ENCODE assay signal across 9 cellular contexts in the genomic region with DNA sequence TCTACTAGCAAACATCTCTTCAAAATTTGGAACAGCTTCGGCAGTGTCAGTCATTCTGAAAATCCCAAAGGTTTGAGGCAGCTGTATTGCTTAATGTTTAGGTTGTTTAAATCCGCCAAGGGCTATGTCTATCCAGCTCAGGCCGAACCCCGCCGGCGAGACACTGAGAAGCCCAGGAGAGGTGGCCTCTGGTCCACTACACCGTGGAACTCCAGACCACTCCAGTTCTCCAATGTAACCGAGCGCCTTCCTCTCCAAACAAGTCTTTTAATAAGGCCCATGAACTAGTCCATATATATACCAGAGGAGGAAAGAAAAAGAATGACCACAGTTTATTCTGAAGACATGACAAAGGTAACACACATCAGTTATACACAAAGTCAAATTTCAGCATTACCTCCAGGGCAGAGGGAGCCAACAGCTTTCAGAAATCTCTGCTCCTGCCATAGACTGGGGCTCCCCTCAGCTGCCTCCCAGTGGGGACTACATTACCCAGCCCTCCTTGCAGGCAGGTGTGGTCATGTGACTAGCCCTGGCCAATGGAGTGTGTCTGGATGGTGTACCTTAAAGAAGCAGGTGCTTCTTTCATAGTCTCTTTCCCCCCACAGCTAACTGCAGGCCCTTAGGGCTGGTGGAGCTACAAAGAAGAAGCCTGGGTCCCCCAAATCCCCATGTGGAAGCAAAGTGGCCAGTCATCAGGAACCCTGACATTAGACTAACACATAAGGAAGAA. TPM values are rescaled to one million over a fixed set of nuclear protein-coding genes. Genes with fewer than 3 reads are reported as not detected.
DNase-seq lines count a peak whose midpoint lies in the region; ATAC-seq and TF ChIP-seq lines count a peak whose summit lies in the region.
"Had no signal": no experiment of that assay in that cellular context is flagged by ENCODE, and none has a peak within 500 bp of the region (broad histone marks: within the 10 kb centered on the region; RNA-seq: fewer than 3 reads in every experiment).

A gene (minus strand): TSS at position 255 of the 733 bp plus-strand sequence. CDS start 201 bp downstream, at position 54.

- WGBS in IMR-90 (ENCODE audit: extremely low coverage in 2 of 2, insufficient read length in 1 of 2), 2 experiments, result no CpG with 5 or more reads among the region's 9 CpGs
- WGBS in mesenchymal stem cell, result 97% methylated on average over 7 of the region's 9 CpGs
- WGBS in ovary, 3 donors, result 97 to 99% (median 97%) methylated on average over 9 of the region's 9 CpGs

- H2BK20ac ChIP-seq in IMR-90 (ENCODE audit: low read depth, low read length), result no peak within 1 kb of the TSS

- ATAC-seq in GM21723 (IDR thresholded peaks at IDR 0.05; ENCODE audit: unreplicated experiment), result peak; percentile 71
- ATAC-seq in IMR-90 (ENCODE audit: low read depth), result no peak

- peaks cover 14% of the 10 kb centered on the region; the same call in 1 of the 2 replicates for H3K9me1 ChIP-seq in IMR-90 (ENCODE audit: insufficient read depth, low read length)

- no peak within 1 kb of the TSS for H4K91ac ChIP-seq in IMR-90 (ENCODE audit: insufficient read depth, low read depth, low read length)
- no peak within 1 kb of the TSS for H4K91ac ChIP-seq in mesenchymal stem cell (ENCODE audit: low read length)

- no peak within 1 kb of the TSS for H3K27ac ChIP-seq in IMR-90 (ENCODE audit: insufficient read depth, low read length)
- H3K27ac ChIP-seq in mesenchymal stem cell (ENCODE audit: low read length, poor library complexity, severe bottlenecking), result no peak within 1 kb of the TSS
- no peak within 1 kb of the TSS for H3K27ac ChIP-seq in ovary
- H3K27ac ChIP-seq: thoracic aorta had no signal

- H3K79me1 ChIP-seq in IMR-90 (ENCODE audit: low read depth in 1 of 2, low read length in 2 of 2) (peaks cover 46 to 63% of the 10 kb centered on the region in 2 experiments), mesenchymal stem cell (replicated peaks; ENCODE audit: low read length, poor library complexity, severe bottlenecking) (peaks cover 4% of the 10 kb centered on the region)

- TF ChIP-seq CTCF in IMR-90 (conservative IDR thresholded peaks at IDR 0.05; ENCODE audit: low read depth, low read length), result no peak
- no peak for TF ChIP-seq CTCF in ovary (IDR thresholded peaks at IDR 0.05)

- no TSS peak for BruUV-seq in IMR-90 (replicated peaks; lab: Mats Ljungman, UMichigan)

- no peak within 1 kb of the TSS for H3K14ac ChIP-seq in IMR-90 (replicated peaks; ENCODE audit: low read depth, low read length)
- H3K14ac ChIP-seq in mesenchymal stem cell (ENCODE audit: low read length in 2 of 2), result no peak within 1 kb of the TSS

- H2BK12ac ChIP-seq in mesenchymal stem cell (ENCODE audit: low read length in 2 of 2), result peak within 1 kb of the TSS; percentile 26 to 34

- peaks cover 29% of the 10 kb centered on the region; the same call in 1 of the 2 replicates for H4K20me1 ChIP-seq in IMR-90 (ENCODE audit: insufficient read depth, low read length)

- H3K23ac ChIP-seq in IMR-90 (ENCODE audit: low read depth, low read length), result no peak within 1 kb of the TSS
- H3K23ac ChIP-seq in mesenchymal stem cell (ENCODE audit: low read length in 2 of 2), result no peak within 1 kb of the TSS

- intact Hi-C loops in IMR-90 (cut with micrococcal nuclease) (no loop called here), ovary (cut with DNase I) (no loop called here)

- H2BK15ac ChIP-seq in IMR-90 (ENCODE audit: low read depth, low read length), result no peak within 1 kb of the TSS
- no peak within 1 kb of the TSS for H2BK15ac ChIP-seq in mesenchymal stem cell (ENCODE audit: low read depth, poor library complexity, severe bottlenecking)

- H2AFZ ChIP-seq in IMR-90 (replicated peaks; ENCODE audit: low read length, poor library complexity) (no peak within 1 kb of the TSS), mesenchymal stem cell (ENCODE audit: low read depth, low read length) (no peak within 1 kb of the TSS)

- H3K4me2 ChIP-seq in IMR-90 (ENCODE audit: low read depth, low read length), result no peak within 1 kb of the TSS
- no peak within 1 kb of the TSS for H3K4me2 ChIP-seq in mesenchymal stem cell (ENCODE audit: low read length, poor library complexity, severe bottlenecking)

- H3K36me3 ChIP-seq in IMR-90 (ENCODE audit: control insufficient read depth, insufficient read depth, low read length), result peaks cover 12% of the 10 kb centered on the region; the same call in 1 of the 2 replicates
- H3K36me3 ChIP-seq in mesenchymal stem cell (ENCODE audit: control insufficient read depth in 1 of 2, insufficient read depth in 2 of 2, low read depth in 1 of 2, low read length in 2 of 2), result no peaks in the 10 kb centered on the region
- H3K36me3 ChIP-seq in ovary, result no peaks in the 10 kb centered on the region
- H3K36me3 ChIP-seq: thoracic aorta had no signal

- H4K8ac ChIP-seq in IMR-90 (ENCODE audit: low read depth in 2 of 2, low read length in 2 of 2), result no peak within 1 kb of the TSS
- H4K8ac ChIP-seq in mesenchymal stem cell (ENCODE audit: low read length), result no peak within 1 kb of the TSS

- no peaks in the 10 kb centered on the region for H3K27me3 ChIP-seq in IMR-90 (ENCODE audit: control insufficient read depth, insufficient read depth, low read length)
- no peaks in the 10 kb centered on the region for H3K27me3 ChIP-seq in mesenchymal stem cell (ENCODE audit: control insufficient read depth in 1 of 2, insufficient read depth in 1 of 2, low read length in 2 of 2)
- no peaks in the 10 kb centered on the region for H3K27me3 ChIP-seq in ovary

- H3K9me3 ChIP-seq in IMR-90 (ENCODE audit: control insufficient read depth, insufficient read depth, low read length) (no peaks in the 10 kb centered on the region), mesenchymal stem cell (ENCODE audit: control insufficient read depth, low read length) (no peaks in the 10 kb centered on the region), ovary (no peaks in the 10 kb centered on the region)
- H3K9me3 ChIP-seq: thoracic aorta had no signal

- H3K56ac ChIP-seq in IMR-90 (ENCODE audit: extremely low read depth, insufficient read depth, low read length), result no peak within 1 kb of the TSS

- H3K18ac ChIP-seq in IMR-90 (ENCODE audit: low read depth, low read length), result no peak within 1 kb of the TSS
- no peak within 1 kb of the TSS for H3K18ac ChIP-seq in mesenchymal stem cell (ENCODE audit: low read depth in 1 of 2, low read length in 2 of 2)

- H2BK120ac ChIP-seq in IMR-90 (ENCODE audit: low read depth, low read length), result no peak within 1 kb of the TSS
- no peak within 1 kb of the TSS for H2BK120ac ChIP-seq in mesenchymal stem cell (ENCODE audit: low read depth, low read length)

- H3K9ac ChIP-seq in IMR-90 (ENCODE audit: low read depth, low read length), result no peak within 1 kb of the TSS
- no peak within 1 kb of the TSS for H3K9ac ChIP-seq in mesenchymal stem cell (ENCODE audit: low read length)

- no peak within 1 kb of the TSS for H2AK9ac ChIP-seq in IMR-90 (replicated peaks; ENCODE audit: low read depth, low read length, poor library complexity)

- in situ Hi-C loops in IMR-90 (cut with MboI; ENCODE audit: low sequenced_read_pairs), result no loop called here

- no peak within 1 kb of the TSS for H3K4me3 ChIP-seq in IMR-90 (ENCODE audit: insufficient read depth, low read depth, low read length)
- no peak within 1 kb of the TSS for H3K4me3 ChIP-seq in mesenchymal stem cell (ENCODE audit: insufficient read depth in 1 of 2, low read depth in 1 of 2, low read length in 2 of 2)
- no peak within 1 kb of the TSS for H3K4me3 ChIP-seq in ovary
- H3K4me3 ChIP-seq: thoracic aorta had no signal

- TF ChIP-seq POLR2A in IMR-90 (IDR thresholded peaks at IDR 0.05; ENCODE audit: low read depth, low read length), result no peak
- no peak for TF ChIP-seq POLR2A in ovary (IDR thresholded peaks at IDR 0.05)

- no peak for TF ChIP-seq EP300 in ovary (IDR thresholded peaks at IDR 0.05)

- no peak within 1 kb of the TSS for H4K5ac ChIP-seq in IMR-90 (ENCODE audit: low read depth, low read length)

- H2AK5ac ChIP-seq in IMR-90 (ENCODE audit: low read depth, low read length), result peak within 1 kb of the TSS; percentile 4; the same call in 1 of the 2 replicates
- peak within 1 kb of the TSS; percentile 3 for H2AK5ac ChIP-seq in mesenchymal stem cell (ENCODE audit: low read length, severe bottlenecking)

- H2BK5ac ChIP-seq in IMR-90 (ENCODE audit: low read depth, low read length, poor library complexity, severe bottlenecking), result no peak within 1 kb of the TSS
- no peak within 1 kb of the TSS for H2BK5ac ChIP-seq in mesenchymal stem cell (ENCODE audit: low read depth, low read length, poor library complexity, severe bottlenecking)

- no peak within 1 kb of the TSS for H3K4ac ChIP-seq in IMR-90 (ENCODE audit: low read depth, low read length)
- no peak within 1 kb of the TSS for H3K4ac ChIP-seq in mesenchymal stem cell (ENCODE audit: low read depth in 1 of 2, low read length in 2 of 2)

- dilution Hi-C loops in IMR-90 (cut with HindIII; ENCODE audit: low sequenced_read_pairs, unreplicated experiment), result no loop called here

- TF ChIP-seq RAD21 in IMR-90 (IDR thresholded peaks at IDR 0.05; ENCODE audit: low read length), result no peak

- DNase-seq in NCI-H1105 treated with DMSO at 0.1 percent for 48 hours (lab: John Stamatoyannopoulos, UW) (peak; percentile 31), NCI-H1105 (lab: John Stamatoyannopoulos, UW) (no peak), IMR-90 (no peak), mesenchymal stem cell (no peak), ovary (no peak), retina (no peak)
- DNase-seq in activated CD8-positive, alpha-beta memory T cell treated with anti-CD3 and anti-CD28 coated beads, Interleukin-2, amount 50 U/mL, for 48 hours, result peak; percentile 62

- H3K4me1 ChIP-seq in IMR-90 (ENCODE audit: control insufficient read depth, insufficient read depth, low read length) (peaks cover 22% of the 10 kb centered on the region), mesenchymal stem cell (ENCODE audit: control insufficient read depth, insufficient read depth, low read depth, low read length) (peaks cover 18% of the 10 kb centered on the region), ovary (ENCODE audit: insufficient read depth) (peaks cover 1% of the 10 kb centered on the region)

- POLR2A ChIA-PET in IMR-90 (lab: Charles Lee; ENCODE audit: unreplicated experiment), result no interaction called here

- CTCF ChIA-PET in IMR-90 (lab: Yijun Ruan, JAX), result interaction anchor here (1.0 kb wide), 1 partner anchor 15 kb away, joined by 4 read pairs; no protein-coding TSS in a partner anchor

RNA-seq across cellular contexts. Expression of the gene that starts here (rescaled TPM):
- total RNA-seq in IMR-90 (2012; rRNA removed), result 0.90 and 1.1 TPM in 2 replicates
- 0.17 and 0.46 TPM in 2 replicates for polyA plus RNA-seq in IMR-90 (2012; rRNA removed)
- 0.02 and 0.03 TPM in 2 replicates for polyA plus RNA-seq in IMR-90 (2012; cell fraction: cytosol; rRNA removed)
- 0.17 and 0.94 TPM in 2 replicates for polyA plus RNA-seq in IMR-90 (2012; cell fraction: nucleus; rRNA removed; ENCODE audit: low replicate concordance)
- polyA plus RNA-seq in mesenchymal stem cell (2013, experiment 1 of 2), result 0.43 TPM
- polyA plus RNA-seq in mesenchymal stem cell (2013, experiment 2 of 2), result 0.37 TPM
- total RNA-seq in ovary, result 1 to 10 TPM in 6 of 7 donors, under 1 TPM in 1; 0.91 to 6.4 (median 1.8) TPM
- under 1 TPM; 0.16 to 0.20 TPM for polyA plus RNA-seq in ovary

Comparison
In these comparisons a context has a peak if more than half of its experiments do, and no peak if none do; other contexts are left out.
1. DNase-seq: peak in NCI-H1105 treated with DMSO at 0.1 percent for 48 hours (single experiment) and activated CD8-positive, alpha-beta memory T cell treated with anti-CD3 and anti-CD28 coated beads, Interleukin-2, amount 50 U/mL, for 48 hours (single experiment); none in NCI-H1105 (single experiment), IMR-90 (single experiment), mesenchymal stem cell (single experiment), ovary (0 of 5) and retina (single experiment).